Comparison of ENCODE assay signal across 35 cellular contexts in genomic region chrX:154532690-154533089, GRCh38.
"Had no signal": no experiment of that assay in that cellular context is flagged by ENCODE, and none has a peak within 500 bp of the region (broad histone marks: within the 10 kb centered on the region; RNA-seq: fewer than 3 reads in every experiment).

No MANE protein-coding gene starts in this region.

- H3K27me3 ChIP-seq: brain microvascular endothelial cell, colonic mucosa, esophagus muscularis mucosa, foreskin keratinocyte, gastrocnemius medialis, heart right ventricle had no signal

- FAIRE-seq: astrocyte, bronchial epithelial cell had no signal

- H3K36me3 ChIP-seq: colonic mucosa had no signal

- H3K9me3 Mint-ChIP-seq: activated B cell treated with CpG ODN at 0.5 μM for 24 hours; activated CD8-positive, alpha-beta T cell treated with anti-CD3 and anti-CD28 coated beads for 36 hours; activated T-cell treated with anti-CD3 and anti-CD28 coated beads, Interleukin-2, amount 50 U/mL, for 4 hours; activated T-helper 17 cell treated with anti-CD3 and anti-CD28 coated beads, Interleukin-2, amount 50 U/mL, for 72 hours; dendritic cell treated with granulocyte-macrophage colony-stimulating factor and Interleukin-4, amounts not matched to agents 40 ng/mL and 50 ng/mL, for 4 days; T-helper 2 cell treated with Interferon-gamma antibody and Interleukin-4, amounts not matched to agents 5 μg/mL and 100 μg/mL, for 36 hours had no signal

- H3K27me3 Mint-ChIP-seq: activated B cell treated with CpG ODN at 0.5 μM for 24 hours; activated CD8-positive, alpha-beta T cell treated with anti-CD3 and anti-CD28 coated beads for 36 hours; activated naive CD8-positive, alpha-beta T cell; activated T-helper 17 cell treated with anti-CD3 and anti-CD28 coated beads, Interleukin-2, amount 50 U/mL, for 72 hours; dendritic cell treated with granulocyte-macrophage colony-stimulating factor and Interleukin-4, amounts not matched to agents 40 ng/mL and 50 ng/mL, for 4 days; T-helper 17 cell had no signal

- H3K4me3 Mint-ChIP-seq: activated B cell treated with CpG ODN at 0.5 μM for 24 hours; activated CD8-positive, alpha-beta T cell treated with anti-CD3 and anti-CD28 coated beads for 36 hours; activated naive CD8-positive, alpha-beta T cell; activated T-cell treated with anti-CD3 and anti-CD28 coated beads, Interleukin-2, amount 50 U/mL, for 4 hours; activated T-helper 17 cell treated with anti-CD3 and anti-CD28 coated beads, Interleukin-2, amount 50 U/mL, for 72 hours; dendritic cell treated with granulocyte-macrophage colony-stimulating factor and Interleukin-4, amounts not matched to agents 40 ng/mL and 50 ng/mL, for 4 days; endodermal cell; T-helper 17 cell; T-helper 2 cell treated with Interferon-gamma antibody and Interleukin-4, amounts not matched to agents 5 μg/mL and 100 μg/mL, for 36 hours had no signal

- DNase-seq: activated B cell treated with CpG ODN at 0.5 μM for 24 hours; activated CD4-positive, alpha-beta T cell treated with anti-CD3 and anti-CD28 coated beads for 48 hours; activated CD4-positive, alpha-beta T cell treated with anti-CD3 and anti-CD28 coated beads, Interleukin-2, amount 50 U/mL, for 1 hour; activated CD4-positive, alpha-beta T cell treated with anti-CD3 and anti-CD28 coated beads, Interleukin-2, amount 50 U/mL, for 48 hours; activated CD8-positive, alpha-beta memory T cell treated with anti-CD3 and anti-CD28 coated beads for 24 hours; activated CD8-positive, alpha-beta T cell treated with anti-CD3 and anti-CD28 coated beads for 36 hours; activated effector memory CD4-positive, alpha-beta T cell treated with Interleukin-2 at 50 U/mL for 16 hours; activated gamma-delta T cell treated with Interleukin-2 at 50 U/mL for 16 hours; activated naive CD4-positive, alpha-beta T cell treated with anti-CD3 and anti-CD28 coated beads, Interleukin-2, amount 50 U/mL, for 16 hours; activated naive CD4-positive, alpha-beta T cell treated with Interleukin-2 at 50 U/mL for 16 hours; activated T-cell treated with anti-CD3 and anti-CD28 coated beads, Interleukin-2, amount 50 U/mL, for 4 hours; amniotic stem cell; anterior cingulate cortex; brain microvascular endothelial cell; caudate nucleus; colonic mucosa; dorsolateral prefrontal cortex; effector memory CD4-positive, alpha-beta T cell; endodermal cell; foreskin keratinocyte; gastrocnemius medialis; glutamatergic neuron; heart right ventricle; T-helper 1 cell; T-helper 17 cell; T1000; WERI-Rb-1 had no signal

- H3K9me3 ChIP-seq: colonic mucosa, esophagus muscularis mucosa, gastrocnemius medialis, heart right ventricle had no signal

- H3K27ac Mint-ChIP-seq: activated B cell treated with CpG ODN at 0.5 μM for 24 hours; activated CD8-positive, alpha-beta T cell treated with anti-CD3 and anti-CD28 coated beads for 36 hours; activated naive CD8-positive, alpha-beta T cell; activated T-helper 17 cell treated with anti-CD3 and anti-CD28 coated beads, Interleukin-2, amount 50 U/mL, for 72 hours; dendritic cell treated with granulocyte-macrophage colony-stimulating factor and Interleukin-4, amounts not matched to agents 40 ng/mL and 50 ng/mL, for 4 days; endodermal cell; T-helper 17 cell; T-helper 2 cell treated with Interferon-gamma antibody and Interleukin-4, amounts not matched to agents 5 μg/mL and 100 μg/mL, for 36 hours had no signal

- H3K4me3 ChIP-seq: colonic mucosa, dorsolateral prefrontal cortex, esophagus muscularis mucosa, gastrocnemius medialis, heart right ventricle had no signal

- H3K4me1 Mint-ChIP-seq: activated T-helper 17 cell treated with anti-CD3 and anti-CD28 coated beads, Interleukin-2, amount 50 U/mL, for 72 hours; endodermal cell had no signal

- H3K4me1 ChIP-seq: colonic mucosa, foreskin keratinocyte had no signal

- ATAC-seq: activated CD4-positive, CD25-positive, alpha-beta regulatory T cell treated with anti-CD3 and anti-CD28 coated beads, Interleukin-2, amount 50 U/mL, for 24 hours; activated CD8-positive, alpha-beta T cell treated with anti-CD3 and anti-CD28 coated beads for 36 hours; activated T-cell treated with anti-CD3 and anti-CD28 coated beads, Interleukin-2, amount 50 U/mL, for 4 hours; activated T-helper 17 cell treated with anti-CD3 and anti-CD28 coated beads, Interleukin-2, amount 50 U/mL, for 72 hours; foreskin keratinocyte; gastrocnemius medialis; heart right ventricle; T-helper 17 cell had no signal

- H3K27ac ChIP-seq: brain microvascular endothelial cell, colonic mucosa, dorsolateral prefrontal cortex, esophagus muscularis mucosa, foreskin keratinocyte, gastrocnemius medialis, heart right ventricle, WERI-Rb-1 had no signal
